In genomic region chr2:54723300-54724149, GRCh38 we compare ENCODE assay signal across 1 cellular context.
TF ChIP-seq lines count a peak whose summit lies in the region.

Gene EML6, plus strand, starts transcription at chr2:54723662. Its CDS starts 1,400 bp downstream, at chr2:54725062.

TF ChIP-seq in K562, 482 proteins besides CTCF, POLR2A, EP300 and RAD21 (continued from another document and continues in another):
- TF ChIP-seq CREB3L1 (IDR thresholded peaks at IDR 0.05; ENCODE audit: borderline replicate concordance, low read depth) (peak; percentile 90), NFYB (IDR thresholded peaks at IDR 0.05; ENCODE audit: extremely low read depth, insufficient read length) (no peak), ZNF23 (CRISPR knock-in tag; IDR thresholded peaks at IDR 0.05) (no peak), ZBED1 (IDR thresholded peaks at IDR 0.05) (no peak), LEF1 (IDR thresholded peaks at IDR 0.05) (no peak), GABPA (tag; conservative IDR thresholded peaks at IDR 0.05; ENCODE audit: low read depth) (peak; percentile 66), ATF7 (IDR thresholded peaks at IDR 0.05) (peak; percentile 83), CBX5 (IDR thresholded peaks at IDR 0.05; ENCODE audit: borderline replicate concordance, low read depth) (no peak), THRAP3 (IDR thresholded peaks at IDR 0.05; ENCODE audit: borderline replicate concordance) (no peak), L3MBTL2 (IDR thresholded peaks at IDR 0.05) (peak; percentile 69), CTBP1 (IDR thresholded peaks at IDR 0.05; ENCODE audit: borderline replicate concordance) (peak; percentile 90), PYGO2 (tag; IDR thresholded peaks at IDR 0.05) (no peak), RBM34 (IDR thresholded peaks at IDR 0.05; ENCODE audit: borderline replicate concordance, insufficient read depth, low read length) (0 out of 2 replicates have a peak, but pooled peaks have one; percentile 48), SMAD2 (IDR thresholded peaks at IDR 0.05; ENCODE audit: low read depth, low read length) (no peak), PHF20 (IDR thresholded peaks at IDR 0.05; ENCODE audit: partially characterized antibody) (peak; percentile 27), ZFP36 (IDR thresholded peaks at IDR 0.05; ENCODE audit: low read depth, low read length, partially characterized antibody) (peak; percentile 19), ERF (CRISPR knock-in tag; IDR thresholded peaks at IDR 0.05) (0 out of 2 replicates have a peak, but pooled peaks have one; percentile 39), NFXL1 (CRISPR knock-in tag; IDR thresholded peaks at IDR 0.05) (no peak), SRF (CRISPR knock-in tag; IDR thresholded peaks at IDR 0.05) (peak in 1 of 2 experiments; percentile 15; a peak in 2 of 4 replicates), NCOA4 (IDR thresholded peaks at IDR 0.05; ENCODE audit: partially characterized antibody) (no peak), SIX5 (IDR thresholded peaks at IDR 0.05; ENCODE audit: borderline replicate concordance in 1 of 2, insufficient read depth in 1 of 2, low read depth in 1 of 2, low read length in 2 of 2) (peak; percentile 91 to 92), ESRRB (CRISPR knock-in tag; IDR thresholded peaks at IDR 0.05; ENCODE audit: borderline replicate concordance) (no peak), XRCC3 (IDR thresholded peaks at IDR 0.05) (no peak), SMARCE1 (IDR thresholded peaks at IDR 0.05) (peak; percentile 13; the same call in 1 of the 2 replicates), RNF2 (IDR thresholded peaks at IDR 0.05) (peak; percentile 56), TRIM24 (IDR thresholded peaks at IDR 0.05) (no peak), ILF3 (IDR thresholded peaks at IDR 0.05; ENCODE audit: borderline replicate concordance) (no peak), ZNF511 (CRISPR knock-in tag; IDR thresholded peaks at IDR 0.05) (no peak; the same call in 1 of the 2 replicates), CAMTA2 (CRISPR knock-in tag; conservative IDR thresholded peaks at IDR 0.05) (no peak), NR2C2 (CRISPR knock-in tag; IDR thresholded peaks at IDR 0.05) (peak; percentile 81; the same call in 1 of the 2 replicates), NR2C2 (tag; IDR thresholded peaks at IDR 0.05) (peak; percentile 96), PKNOX1 (IDR thresholded peaks at IDR 0.05) (peak; percentile 64; the same call in 1 of the 2 replicates), KAT2B (IDR thresholded peaks at IDR 0.05; ENCODE audit: low read depth, low read length) (no peak), ZNF445 (CRISPR knock-in tag; IDR thresholded peaks at IDR 0.05; ENCODE audit: low read depth) (no peak), NR2F6 (CRISPR knock-in tag; IDR thresholded peaks at IDR 0.05) (no peak), ELF4 (CRISPR knock-in tag; IDR thresholded peaks at IDR 0.05) (no peak), FOXP1 (CRISPR knock-in tag; IDR thresholded peaks at IDR 0.05) (0 out of 2 replicates have a peak, but pooled peaks have one; percentile 65), ZNF263 (CRISPR knock-in tag; IDR thresholded peaks at IDR 0.05; ENCODE audit: borderline replicate concordance) (no peak), ZNF224 (CRISPR knock-in tag; IDR thresholded peaks at IDR 0.05) (no peak), HMGN3 (IDR thresholded peaks at IDR 0.05; ENCODE audit: borderline replicate concordance, extremely low read depth, insufficient read length, low read depth, low read length) (peak; percentile 73), ZBTB40 (IDR thresholded peaks at IDR 0.05) (peak; percentile 62; the same call in 1 of the 2 replicates), ZBTB40 (CRISPR knock-in tag; IDR thresholded peaks at IDR 0.05) (no peak), ZNF79 (CRISPR knock-in tag; IDR thresholded peaks at IDR 0.05; ENCODE audit: low read depth) (no peak), TCF3 (CRISPR knock-in tag; IDR thresholded peaks at IDR 0.05) (0 out of 2 replicates have a peak, but pooled peaks have one; percentile 18), EGR1 (conservative IDR thresholded peaks at IDR 0.05) (peak; percentile 79), ZNF197 (CRISPR knock-in tag; IDR thresholded peaks at IDR 0.05; ENCODE audit: low read depth) (peak; percentile 82; the same call in 1 of the 2 replicates), PCBP1 (IDR thresholded peaks at IDR 0.05; ENCODE audit: low read depth, low read length, poor library complexity, severe bottlenecking) (peak; percentile 63)
- TF ChIP-seq, protein P1, sequence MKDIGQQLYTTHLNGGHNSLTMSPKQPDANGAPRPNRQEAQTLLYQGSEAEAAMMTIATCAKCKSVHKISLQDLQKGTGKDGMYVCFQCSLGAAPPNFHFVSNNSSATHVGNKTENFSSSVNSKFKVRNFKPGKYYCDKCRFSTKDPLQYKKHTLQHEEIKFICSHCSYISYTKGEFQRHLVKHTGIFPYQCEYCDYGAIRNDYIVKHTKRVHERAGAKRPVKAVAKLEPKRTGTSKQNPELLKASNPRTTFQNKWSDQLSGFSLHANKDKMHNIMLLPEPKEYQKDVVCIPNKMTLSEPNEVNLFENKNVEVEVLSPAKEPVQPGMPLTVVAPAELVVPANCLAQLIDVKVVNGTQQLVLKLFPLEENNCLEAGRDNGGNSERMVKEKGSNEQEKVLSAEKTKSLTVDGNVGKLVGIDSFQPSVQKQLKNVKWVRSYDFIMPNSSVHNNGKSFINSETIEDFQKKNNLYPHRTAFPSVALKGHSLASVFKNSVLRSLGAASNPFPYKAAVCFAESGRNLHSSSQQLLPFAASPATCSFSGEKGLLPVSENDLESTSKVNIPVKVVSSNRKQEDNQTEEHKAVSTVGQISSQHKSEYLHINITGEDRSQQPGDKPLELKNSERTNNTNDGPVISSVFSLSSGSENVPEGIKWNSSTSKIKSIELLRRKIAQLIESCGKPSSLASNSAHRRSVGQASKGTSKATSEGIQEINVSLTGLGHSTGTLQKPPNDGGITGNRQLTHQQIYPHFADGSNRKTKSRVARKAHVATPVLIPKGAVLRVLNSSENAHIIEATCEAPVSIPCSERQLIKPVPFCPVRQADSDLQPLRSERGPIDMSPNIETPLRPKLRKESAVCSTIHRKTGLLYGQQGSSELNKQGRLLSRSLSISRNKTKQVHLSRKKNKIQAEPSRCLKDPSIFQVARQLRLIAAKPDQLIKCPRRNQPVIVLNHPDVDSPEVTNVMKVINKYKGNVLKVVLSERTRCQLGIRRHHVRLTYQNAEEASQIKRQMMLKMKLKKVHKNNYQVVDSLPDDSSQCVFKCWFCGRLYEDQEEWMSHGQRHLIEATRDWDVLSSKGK (CRISPR knock-in tag; IDR thresholded peaks at IDR 0.05), result no peak
- TF ChIP-seq, protein P2, sequence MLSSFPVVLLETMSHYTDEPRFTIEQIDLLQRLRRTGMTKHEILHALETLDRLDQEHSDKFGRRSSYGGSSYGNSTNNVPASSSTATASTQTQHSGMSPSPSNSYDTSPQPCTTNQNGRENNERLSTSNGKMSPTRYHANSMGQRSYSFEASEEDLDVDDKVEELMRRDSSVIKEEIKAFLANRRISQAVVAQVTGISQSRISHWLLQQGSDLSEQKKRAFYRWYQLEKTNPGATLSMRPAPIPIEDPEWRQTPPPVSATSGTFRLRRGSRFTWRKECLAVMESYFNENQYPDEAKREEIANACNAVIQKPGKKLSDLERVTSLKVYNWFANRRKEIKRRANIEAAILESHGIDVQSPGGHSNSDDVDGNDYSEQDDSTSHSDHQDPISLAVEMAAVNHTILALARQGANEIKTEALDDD (IDR thresholded peaks at IDR 0.05), result no peak; the same call in 1 of the 2 replicates
- TF ChIP-seq, protein P3, sequence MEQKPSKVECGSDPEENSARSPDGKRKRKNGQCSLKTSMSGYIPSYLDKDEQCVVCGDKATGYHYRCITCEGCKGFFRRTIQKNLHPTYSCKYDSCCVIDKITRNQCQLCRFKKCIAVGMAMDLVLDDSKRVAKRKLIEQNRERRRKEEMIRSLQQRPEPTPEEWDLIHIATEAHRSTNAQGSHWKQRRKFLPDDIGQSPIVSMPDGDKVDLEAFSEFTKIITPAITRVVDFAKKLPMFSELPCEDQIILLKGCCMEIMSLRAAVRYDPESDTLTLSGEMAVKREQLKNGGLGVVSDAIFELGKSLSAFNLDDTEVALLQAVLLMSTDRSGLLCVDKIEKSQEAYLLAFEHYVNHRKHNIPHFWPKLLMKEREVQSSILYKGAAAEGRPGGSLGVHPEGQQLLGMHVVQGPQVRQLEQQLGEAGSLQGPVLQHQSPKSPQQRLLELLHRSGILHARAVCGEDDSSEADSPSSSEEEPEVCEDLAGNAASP (IDR thresholded peaks at IDR 0.05), result no peak
- TF ChIP-seq, protein P4, sequence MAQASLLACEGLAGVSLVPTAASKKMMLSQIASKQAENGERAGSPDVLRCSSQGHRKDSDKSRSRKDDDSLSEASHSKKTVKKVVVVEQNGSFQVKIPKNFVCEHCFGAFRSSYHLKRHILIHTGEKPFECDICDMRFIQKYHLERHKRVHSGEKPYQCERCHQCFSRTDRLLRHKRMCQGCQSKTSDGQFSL (CRISPR knock-in tag; IDR thresholded peaks at IDR 0.05), result no peak
- TF ChIP-seq, protein P4 (tag; IDR thresholded peaks at IDR 0.05), result no peak
